Comparison of ENCODE assay signal across 37 cellular contexts in genomic region chr16:9306753-9307152, GRCh38.
"Had no signal": no experiment of that assay in that cellular context is flagged by ENCODE, and none has a peak within 500 bp of the region (broad histone marks: within the 10 kb centered on the region; RNA-seq: fewer than 3 reads in every experiment).

No MANE protein-coding gene starts in this region.

- H3K27me3 Mint-ChIP-seq: activated CD4-positive, alpha-beta memory T cell treated with anti-CD3 and anti-CD28 coated beads for 36 hours; activated CD4-positive, alpha-beta T cell treated with anti-CD3 and anti-CD28 coated beads, Interleukin-2, amount 10 ng/mL, durations not matched to agents 24 days and 14 days had no signal

- FAIRE-seq: astrocyte, TTC549 had no signal

- DNase-seq: activated B cell treated with CpG ODN at 0.5 μM for 24 hours; activated CD4-positive, alpha-beta memory T cell treated with anti-CD3 and anti-CD28 coated beads for 36 hours; activated CD4-positive, alpha-beta T cell treated with anti-CD3 and anti-CD28 coated beads for 4 hours; activated CD4-positive, alpha-beta T cell treated with anti-CD3 and anti-CD28 coated beads, Interleukin-2, amount 10 ng/mL, durations not matched to agents 24 days and 14 days; activated CD4-positive, alpha-beta T cell treated with anti-CD3 and anti-CD28 coated beads, Interleukin-2, amount 50 U/mL, for 1 hour; activated CD4-positive, alpha-beta T cell treated with anti-CD3 and anti-CD28 coated beads, Interleukin-2, amount 50 U/mL, for 4 hours; activated CD4-positive, CD25-positive, alpha-beta regulatory T cell treated with anti-CD3 and anti-CD28 coated beads, Interleukin-2, amount 50 U/mL, for 72 hours; activated CD8-positive, alpha-beta memory T cell treated with anti-CD3 and anti-CD28 coated beads, Interleukin-2, amount 50 U/mL, for 4 hours; activated CD8-positive, alpha-beta T cell treated with anti-CD3 and anti-CD28 coated beads for 36 hours; activated effector memory CD4-positive, alpha-beta T cell treated with anti-CD3 and anti-CD28 coated beads, Interleukin-2, amount 50 U/mL, for 16 hours; activated gamma-delta T cell treated with Interleukin-2 at 50 U/mL for 16 hours; activated naive CD4-positive, alpha-beta T cell; activated naive CD4-positive, alpha-beta T cell treated with anti-CD3 and anti-CD28 coated beads for 36 hours; activated naive CD4-positive, alpha-beta T cell treated with anti-CD3 and anti-CD28 coated beads, Interleukin-2, amount 50 U/mL, for 16 hours; activated naive CD8-positive, alpha-beta T cell treated with anti-CD3 and anti-CD28 coated beads for 36 hours; activated T-cell treated with anti-CD3 and anti-CD28 coated beads for 4 hours; activated T-cell treated with anti-CD3 and anti-CD28 coated beads, Interleukin-2, amount 50 U/mL, for 1 hour; activated T-cell treated with anti-CD3 and anti-CD28 coated beads, Interleukin-2, amount 50 U/mL, for 4 hours; activated T-cell treated with anti-CD3 and anti-CD28 coated beads, Interleukin-2, amount 50 U/mL, for 72 hours; adrenal gland; amniotic stem cell; aorta; brain microvascular endothelial cell; central memory CD4-positive, alpha-beta T cell; T-helper 1 cell; T-helper 2 cell; T-helper 9 cell had no signal

- H3K27ac Mint-ChIP-seq: activated B cell treated with CpG ODN at 0.5 μM for 24 hours; activated CD4-positive, alpha-beta memory T cell treated with anti-CD3 and anti-CD28 coated beads for 36 hours; activated CD4-positive, alpha-beta T cell treated with anti-CD3 and anti-CD28 coated beads, Interleukin-2, amount 10 ng/mL, durations not matched to agents 24 days and 14 days; activated CD8-positive, alpha-beta T cell treated with anti-CD3 and anti-CD28 coated beads for 36 hours; activated naive CD4-positive, alpha-beta T cell treated with anti-CD3 and anti-CD28 coated beads for 36 hours; activated naive CD4-positive, alpha-beta T cell treated with anti-CD3 and anti-CD28 coated beads, Interleukin-2, amount 50 U/mL, for 72 hours; activated naive CD8-positive, alpha-beta T cell treated with anti-CD3 and anti-CD28 coated beads for 36 hours; activated T-cell treated with anti-CD3 and anti-CD28 coated beads, Interleukin-2, amount 50 U/mL, for 72 hours; activated T-helper 1 cell treated with anti-CD3 and anti-CD28 coated beads, Interleukin-12 subunit alpha, Interleukin-12 subunit beta, Interleukin-2, Interleukin-4 antibody, amounts not matched to agents 30 ng/mL and 10 ng/mL and 1 ng/mL, durations not matched to agents 14 hours and 24 hours and 36 hours; activated T-helper 17 cell treated with anti-CD3 and anti-CD28 coated beads, Interleukin-2, amount 50 U/mL, for 72 hours; T-helper 1 cell treated with Interleukin-12 subunit alpha and Interleukin-12 subunit beta and Interleukin-4 antibody, amounts not matched to agents 30 μg/mL and 1 μg/mL, for 36 hours; T-helper 2 cell treated with Interferon-gamma antibody and Interleukin-4, amounts not matched to agents 5 μg/mL and 100 μg/mL, for 36 hours had no signal

- H3K9me3 Mint-ChIP-seq: activated CD4-positive, alpha-beta T cell treated with anti-CD3 and anti-CD28 coated beads, Interleukin-2, amount 10 ng/mL, durations not matched to agents 24 days and 14 days; activated CD8-positive, alpha-beta T cell treated with anti-CD3 and anti-CD28 coated beads for 36 hours; activated T-helper 1 cell treated with anti-CD3 and anti-CD28 coated beads, Interleukin-12 subunit alpha, Interleukin-12 subunit beta, Interleukin-2, Interleukin-4 antibody, amounts not matched to agents 30 ng/mL and 10 ng/mL and 1 ng/mL, durations not matched to agents 14 hours and 24 hours and 36 hours; T-helper 2 cell treated with Interferon-gamma antibody and Interleukin-4, amounts not matched to agents 5 μg/mL and 100 μg/mL, for 36 hours had no signal

- H3K9me3 ChIP-seq: adrenal gland, body of pancreas, breast epithelium had no signal

- H3K27me3 ChIP-seq: adrenal gland, body of pancreas, brain microvascular endothelial cell, breast epithelium had no signal

- H3K4me1 Mint-ChIP-seq: activated B cell treated with CpG ODN at 0.5 μM for 24 hours; activated CD4-positive, alpha-beta T cell treated with anti-CD3 and anti-CD28 coated beads, Interleukin-2, amount 10 ng/mL, durations not matched to agents 24 days and 14 days; activated naive CD8-positive, alpha-beta T cell treated with anti-CD3 and anti-CD28 coated beads for 36 hours; activated T-helper 17 cell treated with anti-CD3 and anti-CD28 coated beads, Interleukin-2, amount 50 U/mL, for 72 hours had no signal

- H3K36me3 Mint-ChIP-seq: activated CD4-positive, alpha-beta memory T cell treated with anti-CD3 and anti-CD28 coated beads for 36 hours; activated naive CD4-positive, alpha-beta T cell treated with anti-CD3 and anti-CD28 coated beads, Interleukin-2, amount 50 U/mL, for 72 hours; activated naive CD8-positive, alpha-beta T cell treated with anti-CD3 and anti-CD28 coated beads for 36 hours had no signal

- H3K36me3 ChIP-seq: adrenal gland, brain microvascular endothelial cell, breast epithelium had no signal

- H3K4me1 ChIP-seq: adrenal gland had no signal

- ATAC-seq: activated CD8-positive, alpha-beta T cell treated with anti-CD3 and anti-CD28 coated beads for 36 hours; activated naive CD4-positive, alpha-beta T cell treated with anti-CD3 and anti-CD28 coated beads, Interleukin-2, amount 50 U/mL, for 72 hours; activated T-cell treated with anti-CD3 and anti-CD28 coated beads, Interleukin-2, amount 50 U/mL, for 4 hours; activated T-cell treated with anti-CD3 and anti-CD28 coated beads, Interleukin-2, amount 50 U/mL, for 72 hours; activated T-helper 17 cell treated with anti-CD3 and anti-CD28 coated beads, Interleukin-2, amount 50 U/mL, for 72 hours; body of pancreas had no signal

- H3K4me3 ChIP-seq: adrenal gland, body of pancreas, breast epithelium had no signal

- H3K4me3 Mint-ChIP-seq: activated B cell treated with CpG ODN at 0.5 μM for 24 hours; activated CD4-positive, alpha-beta memory T cell treated with anti-CD3 and anti-CD28 coated beads for 36 hours; activated CD4-positive, alpha-beta T cell treated with anti-CD3 and anti-CD28 coated beads, Interleukin-2, amount 10 ng/mL, durations not matched to agents 24 days and 14 days; activated CD8-positive, alpha-beta T cell treated with anti-CD3 and anti-CD28 coated beads for 36 hours; activated naive CD4-positive, alpha-beta T cell treated with anti-CD3 and anti-CD28 coated beads for 36 hours; activated naive CD8-positive, alpha-beta T cell treated with anti-CD3 and anti-CD28 coated beads for 36 hours; activated T-cell treated with anti-CD3 and anti-CD28 coated beads, Interleukin-2, amount 50 U/mL, for 4 hours; activated T-cell treated with anti-CD3 and anti-CD28 coated beads, Interleukin-2, amount 50 U/mL, for 72 hours; activated T-helper 1 cell treated with anti-CD3 and anti-CD28 coated beads, Interleukin-12 subunit alpha, Interleukin-12 subunit beta, Interleukin-2, Interleukin-4 antibody, amounts not matched to agents 30 ng/mL and 10 ng/mL and 1 ng/mL, durations not matched to agents 14 hours and 24 hours and 36 hours; activated T-helper 17 cell treated with anti-CD3 and anti-CD28 coated beads, Interleukin-2, amount 50 U/mL, for 72 hours; T-helper 1 cell treated with Interleukin-12 subunit alpha and Interleukin-12 subunit beta and Interleukin-4 antibody, amounts not matched to agents 30 μg/mL and 1 μg/mL, for 36 hours; T-helper 2 cell treated with Interferon-gamma antibody and Interleukin-4, amounts not matched to agents 5 μg/mL and 100 μg/mL, for 36 hours had no signal

- H3K27ac ChIP-seq: adrenal gland, brain microvascular endothelial cell, breast epithelium, VCaP had no signal
